ENCODE assay signal across 15 cellular contexts in the genomic region with DNA sequence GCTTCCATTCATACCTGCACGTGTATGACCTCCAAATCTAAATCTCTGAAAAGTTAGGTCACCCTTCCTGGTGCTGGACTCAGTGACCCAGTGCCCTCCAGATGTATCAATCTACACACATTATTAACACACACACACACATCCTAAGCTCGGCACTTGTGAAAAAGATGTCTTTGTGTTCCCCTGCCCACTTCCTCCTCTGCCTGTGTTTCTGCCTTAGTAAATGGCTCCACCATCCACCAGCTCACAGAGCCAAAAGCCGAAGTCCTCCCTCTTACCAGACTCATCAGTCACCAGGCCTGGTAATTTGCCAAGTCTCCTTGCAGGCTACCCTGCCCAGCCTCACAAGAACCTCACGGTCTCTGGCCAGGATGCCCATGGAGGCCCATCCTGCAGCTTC.
"Had no signal": no experiment of that assay in that cellular context is flagged by ENCODE, and none has a peak within 500 bp of the region (broad histone marks: within the 10 kb centered on the region; RNA-seq: fewer than 3 reads in every experiment).

No MANE protein-coding gene starts in this region.

- H3K27me3 Mint-ChIP-seq: activated CD4-positive, alpha-beta memory T cell treated with anti-CD3 and anti-CD28 coated beads for 36 hours had no signal

- H3K4me3 Mint-ChIP-seq: activated CD4-positive, alpha-beta memory T cell treated with anti-CD3 and anti-CD28 coated beads for 36 hours; stimulated activated effector memory CD8-positive, alpha-beta T cell treated with anti-CD3 and anti-CD28 coated beads, Interleukin-12 subunit alpha, Interleukin-12 subunit beta, amount 100 ng/mL, for 72 hours had no signal

- H3K27ac Mint-ChIP-seq: activated CD4-positive, alpha-beta memory T cell treated with anti-CD3 and anti-CD28 coated beads for 36 hours; stimulated activated effector memory CD8-positive, alpha-beta T cell treated with anti-CD3 and anti-CD28 coated beads, Interleukin-12 subunit alpha, Interleukin-12 subunit beta, amount 100 ng/mL, for 72 hours had no signal

- H3K4me3 ChIP-seq: body of pancreas, gastroesophageal sphincter, heart right ventricle, lower lobe of right lung, pancreas had no signal

- H3K4me1 ChIP-seq: body of pancreas, gastroesophageal sphincter, heart right ventricle, lower lobe of right lung, pancreas had no signal

- DNase-seq: activated CD4-positive, alpha-beta memory T cell treated with anti-CD3 and anti-CD28 coated beads for 36 hours; activated CD4-positive, alpha-beta T cell treated with anti-CD3 and anti-CD28 coated beads for 1 hour; activated effector memory CD4-positive, alpha-beta T cell treated with anti-CD3 and anti-CD28 coated beads, Interleukin-2, amount 50 U/mL, for 16 hours; activated T-cell treated with anti-CD3 and anti-CD28 coated beads, Interleukin-2, amount 50 U/mL, for 48 hours; amniotic stem cell; body of pancreas; caudate nucleus; erythroblast; heart right ventricle; left colon; lower lobe of right lung; pancreas; T-helper 1 cell had no signal

- H3K27me3 ChIP-seq: body of pancreas, gastroesophageal sphincter, pancreas had no signal

- H3K36me3 ChIP-seq: gastroesophageal sphincter, heart right ventricle, lower lobe of right lung, pancreas had no signal

- H3K36me3 Mint-ChIP-seq: activated CD4-positive, alpha-beta memory T cell treated with anti-CD3 and anti-CD28 coated beads for 36 hours; stimulated activated effector memory CD8-positive, alpha-beta T cell treated with anti-CD3 and anti-CD28 coated beads, Interleukin-12 subunit alpha, Interleukin-12 subunit beta, amount 100 ng/mL, for 72 hours had no signal

- ATAC-seq: body of pancreas; gastroesophageal sphincter; left colon; lower lobe of right lung; pancreas; stimulated activated effector memory CD8-positive, alpha-beta T cell treated with anti-CD3 and anti-CD28 coated beads, Interleukin-12 subunit alpha, Interleukin-12 subunit beta, amount 100 ng/mL, for 72 hours had no signal

- H3K9me3 Mint-ChIP-seq: activated CD4-positive, alpha-beta memory T cell treated with anti-CD3 and anti-CD28 coated beads for 36 hours; stimulated activated effector memory CD8-positive, alpha-beta T cell treated with anti-CD3 and anti-CD28 coated beads, Interleukin-12 subunit alpha, Interleukin-12 subunit beta, amount 100 ng/mL, for 72 hours had no signal

- H3K4me1 Mint-ChIP-seq: stimulated activated effector memory CD8-positive, alpha-beta T cell treated with anti-CD3 and anti-CD28 coated beads, Interleukin-12 subunit alpha, Interleukin-12 subunit beta, amount 100 ng/mL, for 72 hours had no signal

- H3K27ac ChIP-seq: body of pancreas, gastroesophageal sphincter, heart right ventricle, lower lobe of right lung, pancreas had no signal

- H3K9me3 ChIP-seq: body of pancreas, gastroesophageal sphincter, heart right ventricle, lower lobe of right lung, pancreas had no signal
